ENCODE assay signal across 1 cellular context in genomic region chr22:36405671-36406070, GRCh38.
TF ChIP-seq lines count a peak whose summit lies in the region.

No MANE protein-coding gene starts in this region.

TF ChIP-seq in SK-N-SH treated with all-trans-retinoic acid at 6 μM for 48 hours, 23 proteins besides CTCF, POLR2A, EP300 and RAD21 (continued from another document):
- TF ChIP-seq TSHZ2 (CRISPR knock-in tag; IDR thresholded peaks at IDR 0.05) (no peak), ZC3H10 (CRISPR knock-in tag; IDR thresholded peaks at IDR 0.05) (no peak), OSR1 (CRISPR knock-in tag; IDR thresholded peaks at IDR 0.05) (no peak), ZFP30 (CRISPR knock-in tag; IDR thresholded peaks at IDR 0.05) (no peak), BACH2 (CRISPR knock-in tag; IDR thresholded peaks at IDR 0.05; ENCODE audit: borderline replicate concordance) (no peak), CSDC2 (CRISPR knock-in tag; IDR thresholded peaks at IDR 0.05) (no peak), ISL1 (CRISPR knock-in tag; IDR thresholded peaks at IDR 0.05) (no peak), TCF4 (CRISPR knock-in tag; IDR thresholded peaks at IDR 0.05; ENCODE audit: borderline replicate concordance) (no peak), PPARA (CRISPR knock-in tag; IDR thresholded peaks at IDR 0.05; ENCODE audit: borderline replicate concordance) (no peak), POU6F1 (CRISPR knock-in tag; IDR thresholded peaks at IDR 0.05; ENCODE audit: borderline replicate concordance, low read depth) (no peak), SNAI2 (CRISPR knock-in tag; IDR thresholded peaks at IDR 0.05) (no peak), ESRRG (CRISPR knock-in tag; IDR thresholded peaks at IDR 0.05) (no peak)
